In genomic region chr3:63910873-63911272, GRCh38 we compare ENCODE assay signal across 9 cellular contexts. TPM values are rescaled to one million over a fixed set of nuclear protein-coding genes. Genes with fewer than 3 reads are reported as not detected.
DNase-seq lines count a peak whose midpoint lies in the region; ATAC-seq and TF ChIP-seq lines count a peak whose summit lies in the region.
"Had no signal": no experiment of that assay in that cellular context is flagged by ENCODE, and none has a peak within 500 bp of the region (broad histone marks: within the 10 kb centered on the region; RNA-seq: fewer than 3 reads in every experiment).

No MANE protein-coding gene starts in this region.

- no peaks in the 10 kb centered on the region for H3K27me3 ChIP-seq in SU-DHL-6 (ENCODE audit: low read length)

- no peak for ATAC-seq in stimulated activated naive B cell treated with anti-CD40 and anti-IgM and Interleukin-4, amounts not matched to agents 10 μg/mL and 1 μg/mL and 100 μg/mL, for 72 hours (replicated peaks)

- H3K79me2 ChIP-seq in SU-DHL-6 (ENCODE audit: insufficient read depth, low read length) = peaks cover 17% of the 10 kb centered on the region

- peaks cover 43% of the 10 kb centered on the region for H3K4me1 Mint-ChIP-seq in activated CD4-positive, alpha-beta T cell treated with anti-CD3 and anti-CD28 coated beads, Interleukin-2, amount 10 ng/mL, durations not matched to agents 7 days and 5 days
- peaks cover 11 to 46% of the 10 kb centered on the region in 2 donors for H3K4me1 Mint-ChIP-seq in stimulated activated naive B cell treated with anti-CD40 and anti-IgM and Interleukin-4, amounts not matched to agents 10 μg/mL and 1 μg/mL and 100 μg/mL, for 72 hours

- POLR2A ChIA-PET in activated CD4-positive, alpha-beta T cell treated with anti-CD3 and anti-CD28 coated beads, Interleukin-2, amount 10 ng/mL, durations not matched to agents 7 days and 5 days (lab: Charles Lee) = no interaction called here

- H3K9me2 ChIP-seq in SU-DHL-6 (replicated peaks; ENCODE audit: insufficient read depth, low read length) = no peaks in the 10 kb centered on the region

- H3K4me3 ChIP-seq in SU-DHL-6 (ENCODE audit: insufficient read depth, low read length, poor library complexity, severe bottlenecking) (peak overlapping the region; percentile 54), foreskin fibroblast (ENCODE audit: low read depth in 1 of 2, low read length in 2 of 2) (peak overlapping the region; percentile 70 to 76)

- no peak for TF ChIP-seq CTCF in SU-DHL-6 (IDR thresholded peaks at IDR 0.05; ENCODE audit: insufficient read depth, low read length, poor library complexity, severe bottlenecking)
- TF ChIP-seq CTCF in foreskin fibroblast (IDR thresholded peaks at IDR 0.05; ENCODE audit: low read depth, low read length) = no peak

- peaks cover 22% of the 10 kb centered on the region for H3K36me3 Mint-ChIP-seq in activated CD4-positive, alpha-beta T cell treated with anti-CD3 and anti-CD28 coated beads, Interleukin-2, amount 10 ng/mL, durations not matched to agents 7 days and 5 days (ENCODE audit: low read depth)
- H3K36me3 Mint-ChIP-seq in stimulated activated naive B cell treated with anti-CD40 and anti-IgM and Interleukin-4, amounts not matched to agents 10 μg/mL and 1 μg/mL and 100 μg/mL, for 72 hours = peaks cover 13 to 23% of the 10 kb centered on the region in 2 donors

- H2AFZ ChIP-seq in SU-DHL-6 (ENCODE audit: low read depth, low read length, severe bottlenecking) = no peak overlapping the region

- H3K9me3 Mint-ChIP-seq in activated CD4-positive, alpha-beta T cell treated with anti-CD3 and anti-CD28 coated beads, Interleukin-2, amount 10 ng/mL, durations not matched to agents 7 days and 5 days = no peaks in the 10 kb centered on the region
- no peaks in the 10 kb centered on the region for H3K9me3 Mint-ChIP-seq in stimulated activated naive B cell treated with anti-CD40 and anti-IgM and Interleukin-4, amounts not matched to agents 10 μg/mL and 1 μg/mL and 100 μg/mL, for 72 hours

- peaks cover 30% of the 10 kb centered on the region for H3F3A ChIP-seq in SU-DHL-6 (ENCODE audit: insufficient read depth)

- CTCF ChIA-PET in activated CD4-positive, alpha-beta T cell treated with anti-CD3 and anti-CD28 coated beads, Interleukin-2, amount 10 ng/mL, durations not matched to agents 7 days and 5 days (lab: Charles Lee) = interaction anchor here (1.4 kb wide), 1 partner anchor 51 kb away, joined by 4 read pairs; no protein-coding TSS in a partner anchor

- H3K9ac ChIP-seq in SU-DHL-6 (ENCODE audit: low read length) = peak overlapping the region; percentile 75

- peak; percentile 27 for DNase-seq in activated CD4-positive, alpha-beta T cell treated with anti-CD3 and anti-CD28 coated beads, Interleukin-2, amount 10 ng/mL, durations not matched to agents 7 days and 5 days
- DNase-seq in activated CD4-positive, alpha-beta T cell treated with anti-CD3 and anti-CD28 coated beads, Interleukin-2, amount 50 U/mL, for 4 hours = no peak
- DNase-seq in foreskin fibroblast (peak in 1 of 2 donors; percentile 41), NOMO-1 treated with DMSO at 0.1 percent for 48 hours (lab: John Stamatoyannopoulos, UW; ENCODE audit: unreplicated experiment) (no peak), NCI-H526 (lab: John Stamatoyannopoulos, UW) (no peak), substantia nigra (lab: John Stamatoyannopoulos, UW) (no peak)
- no peak for DNase-seq in stimulated activated naive B cell treated with anti-CD40 and anti-IgM and Interleukin-4, amounts not matched to agents 10 μg/mL and 1 μg/mL and 100 μg/mL, for 72 hours

- peak overlapping the region; percentile 73 for H3K4me3 Mint-ChIP-seq in activated CD4-positive, alpha-beta T cell treated with anti-CD3 and anti-CD28 coated beads, Interleukin-2, amount 10 ng/mL, durations not matched to agents 7 days and 5 days
- H3K4me3 Mint-ChIP-seq in stimulated activated naive B cell treated with anti-CD40 and anti-IgM and Interleukin-4, amounts not matched to agents 10 μg/mL and 1 μg/mL and 100 μg/mL, for 72 hours = peak overlapping the region; percentile 87 to 96

- no peaks in the 10 kb centered on the region for H3K27me3 Mint-ChIP-seq in activated CD4-positive, alpha-beta T cell treated with anti-CD3 and anti-CD28 coated beads, Interleukin-2, amount 10 ng/mL, durations not matched to agents 7 days and 5 days
- no peaks in the 10 kb centered on the region for H3K27me3 Mint-ChIP-seq in stimulated activated naive B cell treated with anti-CD40 and anti-IgM and Interleukin-4, amounts not matched to agents 10 μg/mL and 1 μg/mL and 100 μg/mL, for 72 hours

- H3K27ac Mint-ChIP-seq in activated CD4-positive, alpha-beta T cell treated with anti-CD3 and anti-CD28 coated beads, Interleukin-2, amount 10 ng/mL, durations not matched to agents 7 days and 5 days = peak overlapping the region; percentile 96
- H3K27ac Mint-ChIP-seq in stimulated activated naive B cell treated with anti-CD40 and anti-IgM and Interleukin-4, amounts not matched to agents 10 μg/mL and 1 μg/mL and 100 μg/mL, for 72 hours = peak overlapping the region; percentile 90

- peak overlapping the region; percentile 76 for H3K4me2 ChIP-seq in SU-DHL-6 (ENCODE audit: low read depth, low read length, poor library complexity, severe bottlenecking)

- H3K9me3 ChIP-seq in SU-DHL-6 (ENCODE audit: insufficient read depth, low read length) = no peaks in the 10 kb centered on the region

- peaks cover 2% of the 10 kb centered on the region; the same call in 1 of the 2 replicates for H3K36me3 ChIP-seq in SU-DHL-6 (ENCODE audit: low read length)

- H4K20me1 ChIP-seq in SU-DHL-6 (ENCODE audit: low read depth, low read length) = no peaks in the 10 kb centered on the region

- H3K27ac ChIP-seq in SU-DHL-6 (ENCODE audit: low read depth, low read length) (peak overlapping the region; percentile 72), substantia nigra (ENCODE audit: low read depth, low read length, poor library complexity, severe bottlenecking) (no peak overlapping the region)

RNA-seq across cellular contexts. Expression of gene SCAANT1, which starts 1.3 kb away (rescaled TPM):
- total RNA-seq in activated CD4-positive, alpha-beta T cell treated with anti-CD3 and anti-CD28 coated beads, Interleukin-2, amount 10 ng/mL, durations not matched to agents 7 days and 5 days = not detected
- total RNA-seq: left lobe of liver had no signal

RNA-seq across cellular contexts. Expression of gene ATXN7, which starts 47.2 kb away (rescaled TPM):
- 10 to 100 TPM; 70.0 to 95.0 TPM for total RNA-seq in activated CD4-positive, alpha-beta T cell treated with anti-CD3 and anti-CD28 coated beads, Interleukin-2, amount 10 ng/mL, durations not matched to agents 7 days and 5 days

RNA-seq across cellular contexts. Expression of gene THOC7, which starts 47.3 kb away (rescaled TPM):
- total RNA-seq in activated CD4-positive, alpha-beta T cell treated with anti-CD3 and anti-CD28 coated beads, Interleukin-2, amount 10 ng/mL, durations not matched to agents 7 days and 5 days = 10 to 100 TPM; 62.2 to 68.8 TPM
